Comparison of ENCODE assay signal across 8 cellular contexts in the genomic region with DNA sequence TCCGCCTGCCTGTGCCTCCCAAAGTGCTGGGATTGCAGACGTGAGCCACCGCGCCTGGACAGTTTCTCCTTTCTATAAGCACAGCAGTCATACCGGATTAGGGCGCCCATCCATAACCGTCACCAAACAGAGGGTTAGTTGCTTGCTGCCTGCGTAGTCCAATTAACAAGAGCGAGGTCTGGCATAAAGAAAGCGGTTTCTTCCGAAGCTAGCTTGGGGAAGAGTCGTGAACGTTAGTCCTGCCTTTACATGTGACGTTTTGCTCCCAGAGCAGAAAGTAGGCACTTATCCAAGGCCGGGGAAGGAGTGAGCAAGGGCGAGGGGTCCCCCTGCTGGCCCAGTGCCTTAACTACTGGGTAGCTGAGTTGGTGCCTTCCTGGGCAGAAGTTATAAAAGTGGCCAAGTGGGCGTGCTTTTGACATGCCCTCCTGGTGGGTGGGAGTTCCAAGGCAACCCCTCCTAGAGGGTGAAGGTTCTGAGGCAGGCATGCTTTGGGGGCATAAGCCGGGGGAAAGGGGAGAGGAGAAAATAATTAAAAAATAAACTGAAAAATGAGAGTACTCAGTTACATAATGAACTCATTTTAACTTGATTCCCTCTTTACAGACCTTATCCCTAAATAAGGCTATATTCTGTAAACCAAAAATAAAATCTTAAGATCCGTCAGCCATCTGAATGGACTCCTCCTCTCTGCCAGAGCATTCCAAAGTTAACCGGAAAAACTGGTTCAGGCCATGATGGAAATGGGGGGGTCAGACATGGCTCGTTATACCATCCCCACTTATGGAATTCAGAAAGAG.
DNase-seq lines count a peak whose midpoint lies in the region; ATAC-seq and TF ChIP-seq lines count a peak whose summit lies in the region.

No MANE protein-coding gene starts in this region.

- no peaks in the 10 kb centered on the region for H3K27me3 ChIP-seq in liver (ENCODE audit: control insufficient read depth in 4 of 4, insufficient read depth in 4 of 4, low read length in 3 of 4)

- no peaks in the 10 kb centered on the region for H3K36me3 ChIP-seq in liver (ENCODE audit: control insufficient read depth in 4 of 4, insufficient read depth in 3 of 4, low read depth in 1 of 4, low read length in 3 of 4)

- peak overlapping the region; percentile 76 for H3K4me3 ChIP-seq in coronary artery
- H3K4me3 ChIP-seq in liver (ENCODE audit: low read depth in 1 of 3, low read length in 3 of 3): peak overlapping the region; percentile 16 to 56 (median 30)

- 30% methylated on average over 21 of the region's 21 CpGs for WGBS in liver

- H3K27ac ChIP-seq in coronary artery (peak overlapping the region; percentile 74 to 89), liver (ENCODE audit: low read depth in 1 of 2, low read length in 2 of 2) (peak overlapping the region; percentile 36 to 38)

- peak; percentile 65 for ATAC-seq in HG03039 (IDR thresholded peaks at IDR 0.05; ENCODE audit: unreplicated experiment)
- no peak for ATAC-seq in GM21360 (IDR thresholded peaks at IDR 0.05; ENCODE audit: unreplicated experiment)

- TF ChIP-seq CTCF in coronary artery (IDR thresholded peaks at IDR 0.05) (peak; percentile 65), liver (IDR thresholded peaks at IDR 0.05; ENCODE audit: low read depth, low read length, missing input control) (peak; percentile 87)

- TF ChIP-seq RAD21 in liver (IDR thresholded peaks at IDR 0.05): peak; percentile 95 to 97

- peaks cover 0 to 3% (median 2%) of the 10 kb centered on the region in 4 donors for H3K4me1 ChIP-seq in liver (ENCODE audit: control insufficient read depth in 4 of 4, insufficient read depth in 4 of 4, low read length in 3 of 4)

- peak; percentile 58 for DNase-seq in GM04503 (ENCODE audit: low read depth)
- peak; percentile 75 to 87 for DNase-seq in NCI-H446 (lab: John Stamatoyannopoulos, UW)
- DNase-seq in activated CD4-positive, alpha-beta T cell treated with anti-CD3 and anti-CD28 coated beads for 4 hours: peak; percentile 65 to 76
- DNase-seq in coronary artery (ENCODE audit: low spot score): peak; percentile 92
- peak; percentile 82 to 83 for DNase-seq in stimulated activated CD4-positive, alpha-beta T cell treated with anti-CD3 and anti-CD28 coated beads, Interleukin-2, amount 100 ng/mL, for 24 hours

- no peaks in the 10 kb centered on the region for H3K9me3 ChIP-seq in liver (ENCODE audit: control insufficient read depth in 4 of 4, low read length in 3 of 4)

- H3K9ac ChIP-seq in liver (ENCODE audit: low read depth in 1 of 2, low read length in 2 of 2): peak overlapping the region in 1 of 2 donors; percentile 4

TF ChIP-seq in liver, 16 proteins besides CTCF, POLR2A, EP300 and RAD21:
- TF ChIP-seq FOXA2 (IDR thresholded peaks at IDR 0.05) (peak; percentile 13), HNF4A (conservative IDR thresholded peaks at IDR 0.05) (peak in 1 of 2 donors; percentile 19), HNF4G (IDR thresholded peaks at IDR 0.05) (no peak), YY1 (IDR thresholded peaks at IDR 0.05) (peak; percentile 18), GABPA (IDR thresholded peaks at IDR 0.05 in 1 of 2, conservative IDR thresholded peaks at IDR 0.05 in 1 of 2) (no peak), RXRA (IDR thresholded peaks at IDR 0.05) (peak in 1 of 2 donors; percentile 47), NR2F2 (IDR thresholded peaks at IDR 0.05) (peak; percentile 35), EGR1 (IDR thresholded peaks at IDR 0.05; ENCODE audit: low read depth in 2 of 2) (no peak), JUND (IDR thresholded peaks at IDR 0.05) (no peak), SP1 (IDR thresholded peaks at IDR 0.05) (no peak), FOXA1 (IDR thresholded peaks at IDR 0.05) (no peak), TAF1 (conservative IDR thresholded peaks at IDR 0.05) (no peak)
- TF ChIP-seq, protein P1, sequence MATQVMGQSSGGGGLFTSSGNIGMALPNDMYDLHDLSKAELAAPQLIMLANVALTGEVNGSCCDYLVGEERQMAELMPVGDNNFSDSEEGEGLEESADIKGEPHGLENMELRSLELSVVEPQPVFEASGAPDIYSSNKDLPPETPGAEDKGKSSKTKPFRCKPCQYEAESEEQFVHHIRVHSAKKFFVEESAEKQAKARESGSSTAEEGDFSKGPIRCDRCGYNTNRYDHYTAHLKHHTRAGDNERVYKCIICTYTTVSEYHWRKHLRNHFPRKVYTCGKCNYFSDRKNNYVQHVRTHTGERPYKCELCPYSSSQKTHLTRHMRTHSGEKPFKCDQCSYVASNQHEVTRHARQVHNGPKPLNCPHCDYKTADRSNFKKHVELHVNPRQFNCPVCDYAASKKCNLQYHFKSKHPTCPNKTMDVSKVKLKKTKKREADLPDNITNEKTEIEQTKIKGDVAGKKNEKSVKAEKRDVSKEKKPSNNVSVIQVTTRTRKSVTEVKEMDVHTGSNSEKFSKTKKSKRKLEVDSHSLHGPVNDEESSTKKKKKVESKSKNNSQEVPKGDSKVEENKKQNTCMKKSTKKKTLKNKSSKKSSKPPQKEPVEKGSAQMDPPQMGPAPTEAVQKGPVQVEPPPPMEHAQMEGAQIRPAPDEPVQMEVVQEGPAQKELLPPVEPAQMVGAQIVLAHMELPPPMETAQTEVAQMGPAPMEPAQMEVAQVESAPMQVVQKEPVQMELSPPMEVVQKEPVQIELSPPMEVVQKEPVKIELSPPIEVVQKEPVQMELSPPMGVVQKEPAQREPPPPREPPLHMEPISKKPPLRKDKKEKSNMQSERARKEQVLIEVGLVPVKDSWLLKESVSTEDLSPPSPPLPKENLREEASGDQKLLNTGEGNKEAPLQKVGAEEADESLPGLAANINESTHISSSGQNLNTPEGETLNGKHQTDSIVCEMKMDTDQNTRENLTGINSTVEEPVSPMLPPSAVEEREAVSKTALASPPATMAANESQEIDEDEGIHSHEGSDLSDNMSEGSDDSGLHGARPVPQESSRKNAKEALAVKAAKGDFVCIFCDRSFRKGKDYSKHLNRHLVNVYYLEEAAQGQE (IDR thresholded peaks at IDR 0.05): no peak
- TF ChIP-seq, protein P2, sequence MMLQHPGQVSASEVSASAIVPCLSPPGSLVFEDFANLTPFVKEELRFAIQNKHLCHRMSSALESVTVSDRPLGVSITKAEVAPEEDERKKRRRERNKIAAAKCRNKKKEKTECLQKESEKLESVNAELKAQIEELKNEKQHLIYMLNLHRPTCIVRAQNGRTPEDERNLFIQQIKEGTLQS (IDR thresholded peaks at IDR 0.05): no peak
- TF ChIP-seq, protein P3, sequence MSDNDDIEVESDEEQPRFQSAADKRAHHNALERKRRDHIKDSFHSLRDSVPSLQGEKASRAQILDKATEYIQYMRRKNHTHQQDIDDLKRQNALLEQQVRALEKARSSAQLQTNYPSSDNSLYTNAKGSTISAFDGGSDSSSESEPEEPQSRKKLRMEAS (IDR thresholded peaks at IDR 0.05): no peak
- TF ChIP-seq, protein P4, sequence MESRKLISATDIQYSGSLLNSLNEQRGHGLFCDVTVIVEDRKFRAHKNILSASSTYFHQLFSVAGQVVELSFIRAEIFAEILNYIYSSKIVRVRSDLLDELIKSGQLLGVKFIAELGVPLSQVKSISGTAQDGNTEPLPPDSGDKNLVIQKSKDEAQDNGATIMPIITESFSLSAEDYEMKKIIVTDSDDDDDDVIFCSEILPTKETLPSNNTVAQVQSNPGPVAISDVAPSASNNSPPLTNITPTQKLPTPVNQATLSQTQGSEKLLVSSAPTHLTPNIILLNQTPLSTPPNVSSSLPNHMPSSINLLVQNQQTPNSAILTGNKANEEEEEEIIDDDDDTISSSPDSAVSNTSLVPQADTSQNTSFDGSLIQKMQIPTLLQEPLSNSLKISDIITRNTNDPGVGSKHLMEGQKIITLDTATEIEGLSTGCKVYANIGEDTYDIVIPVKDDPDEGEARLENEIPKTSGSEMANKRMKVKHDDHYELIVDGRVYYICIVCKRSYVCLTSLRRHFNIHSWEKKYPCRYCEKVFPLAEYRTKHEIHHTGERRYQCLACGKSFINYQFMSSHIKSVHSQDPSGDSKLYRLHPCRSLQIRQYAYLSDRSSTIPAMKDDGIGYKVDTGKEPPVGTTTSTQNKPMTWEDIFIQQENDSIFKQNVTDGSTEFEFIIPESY (IDR thresholded peaks at IDR 0.05): no peak
TF ChIP-seq in liver: peak in this region for 5.
